In the genomic region with DNA sequence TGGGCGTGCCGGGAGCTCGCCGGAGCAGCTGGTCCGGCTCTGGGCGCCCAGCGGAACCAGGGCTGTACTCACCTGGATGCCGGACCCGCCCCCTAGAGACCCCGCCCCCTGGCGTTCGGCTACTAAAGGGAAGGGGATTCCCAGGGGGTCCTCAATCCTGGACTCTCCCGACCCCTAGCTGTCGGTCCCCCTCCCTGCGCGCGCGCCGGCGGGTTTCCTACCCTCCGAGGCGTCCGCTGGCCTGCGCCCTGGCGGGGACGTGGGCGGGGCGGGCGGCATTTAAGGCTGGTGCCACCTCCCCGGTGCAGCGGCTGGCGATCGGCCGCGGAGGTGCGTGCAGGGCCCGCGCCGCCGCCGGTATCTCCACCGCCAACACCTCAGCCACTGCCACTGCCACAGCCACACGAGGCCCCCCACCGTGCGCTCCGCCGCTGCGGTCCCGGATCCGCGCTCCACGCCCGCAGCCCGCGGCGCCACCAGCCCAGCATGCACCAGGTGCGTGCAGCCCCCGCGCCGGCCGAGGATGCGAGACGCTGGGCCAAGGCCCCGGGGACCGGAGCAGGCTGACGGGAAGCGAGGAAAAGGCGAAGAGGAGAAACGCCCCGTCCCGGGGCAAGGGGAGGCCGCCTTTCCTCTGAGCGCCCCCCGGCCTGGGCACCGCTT, we compare ENCODE assay signal across 8 cellular contexts. TPM values are rescaled to one million over a fixed set of nuclear protein-coding genes. Genes with fewer than 3 reads are reported as not detected.
A peak's percentile ranks its signal among the peaks of the same experiment; 100 is the strongest.
DNase-seq lines count a peak whose midpoint lies in the region; TF ChIP-seq lines count a peak whose summit lies in the region.

A gene (plus strand): TSS at position 151 of the 663 bp plus-strand sequence. CDS start 336 bp downstream, at position 487.

- H3K27me3 Mint-ChIP-seq in stimulated activated naive CD8-positive, alpha-beta T cell treated with anti-CD3 and anti-CD28 coated beads, Interleukin-15, Interleukin-2, amounts not matched to agents 100 ng/mL and 50 ng/mL, for 24 hours: peaks cover 48% of the 10 kb centered on the region
- H3K27me3 Mint-ChIP-seq in CD14-positive monocyte (ENCODE audit: low read depth in 3 of 3): peaks cover 38 to 60% (median 42%) of the 10 kb centered on the region in 3 donors

- intact Hi-C loops in CD14-positive monocyte (cut with micrococcal nuclease): loop anchor here in 1 of 2 donors (10.0 kb wide), 1 partner anchor 294 kb away; no protein-coding TSS in a partner anchor

- TF ChIP-seq CTCF in CD14-positive monocyte (IDR thresholded peaks at IDR 0.05): no peak

- H3K4me1 Mint-ChIP-seq in stimulated activated naive CD8-positive, alpha-beta T cell treated with anti-CD3 and anti-CD28 coated beads, Interleukin-15, Interleukin-2, amounts not matched to agents 100 ng/mL and 50 ng/mL, for 24 hours (ENCODE audit: low read depth): peaks cover 29% of the 10 kb centered on the region
- H3K4me1 Mint-ChIP-seq in CD14-positive monocyte: peaks cover 8% of the 10 kb centered on the region

- H3K36me3 Mint-ChIP-seq in stimulated activated naive CD8-positive, alpha-beta T cell treated with anti-CD3 and anti-CD28 coated beads, Interleukin-15, Interleukin-2, amounts not matched to agents 100 ng/mL and 50 ng/mL, for 24 hours (ENCODE audit: low read depth): no peaks in the 10 kb centered on the region
- no peaks in the 10 kb centered on the region for H3K36me3 Mint-ChIP-seq in CD14-positive monocyte

- no peaks in the 10 kb centered on the region for H3K9me3 Mint-ChIP-seq in stimulated activated naive CD8-positive, alpha-beta T cell treated with anti-CD3 and anti-CD28 coated beads, Interleukin-15, Interleukin-2, amounts not matched to agents 100 ng/mL and 50 ng/mL, for 24 hours
- H3K9me3 Mint-ChIP-seq in CD14-positive monocyte: peaks cover 0 to 7% (median 0%) of the 10 kb centered on the region in 7 donors

- DNase-seq in CD1c-positive myeloid dendritic cell (ENCODE audit: extremely low spot score): peak; percentile 30
- DNase-seq in NCI-H526 (lab: John Stamatoyannopoulos, UW): peak; percentile 22 to 81
- peak; percentile 41 for DNase-seq in activated naive CD4-positive, alpha-beta T cell treated with anti-CD3 and anti-CD28 coated beads, Interleukin-2, amount 50 U/mL, for 16 hours
- peak; percentile 77 for DNase-seq in left kidney (ENCODE audit: low read depth, low spot score)
- no peak for DNase-seq in HuH-7.5 (ENCODE audit: low spot score)
- no peak for DNase-seq in CD14-positive monocyte (ENCODE audit: low spot score)
- DNase-seq in NCI-H1092 treated with DMSO at 0.1 percent for 48 hours (lab: John Stamatoyannopoulos, UW): no peak

- no peak within 1 kb of the TSS for H3K27ac Mint-ChIP-seq in stimulated activated naive CD8-positive, alpha-beta T cell treated with anti-CD3 and anti-CD28 coated beads, Interleukin-15, Interleukin-2, amounts not matched to agents 100 ng/mL and 50 ng/mL, for 24 hours
- peak within 1 kb of the TSS in 1 of 7 donors; percentile 4 for H3K27ac Mint-ChIP-seq in CD14-positive monocyte

- H3K4me3 Mint-ChIP-seq in stimulated activated naive CD8-positive, alpha-beta T cell treated with anti-CD3 and anti-CD28 coated beads, Interleukin-15, Interleukin-2, amounts not matched to agents 100 ng/mL and 50 ng/mL, for 24 hours: peak within 1 kb of the TSS; percentile 38
- H3K4me3 Mint-ChIP-seq in CD14-positive monocyte: peak within 1 kb of the TSS in 1 of 2 donors; percentile 83

RNA-seq across cellular contexts. Expression of the gene that starts here (rescaled TPM):
- polyA plus RNA-seq in CD14-positive monocyte: not detected

Comparison
In these comparisons a context has a peak if more than half of its experiments do, and no peak if none do; other contexts are left out.
1. DNase-seq: peak in CD1c-positive myeloid dendritic cell (single experiment), NCI-H526 (2 of 2), activated naive CD4-positive, alpha-beta T cell treated with anti-CD3 and anti-CD28 coated beads, Interleukin-2, amount 50 U/mL, for 16 hours (single experiment) and left kidney (single experiment); none in HuH-7.5 (single experiment), CD14-positive monocyte (single experiment) and NCI-H1092 treated with DMSO at 0.1 percent for 48 hours (single experiment).